ENCODE assay signal across 9 cellular contexts in genomic region chr14:23183479-23183878, GRCh38. TPM values are rescaled to one million over a fixed set of nuclear protein-coding genes. Genes with fewer than 3 reads are reported as not detected.
DNase-seq lines count a peak whose midpoint lies in the region; ATAC-seq and TF ChIP-seq lines count a peak whose summit lies in the region.
"Had no signal": no experiment of that assay in that cellular context is flagged by ENCODE, and none has a peak within 500 bp of the region (broad histone marks: within the 10 kb centered on the region; RNA-seq: fewer than 3 reads in every experiment).

TSS of gene SLC7A8 (minus strand) at chr14:23183660. CDS start at chr14:23182914, 746 bp downstream.

- peaks cover 29% of the 10 kb centered on the region for H3K27me3 Mint-ChIP-seq in activated CD4-positive, alpha-beta T cell treated with anti-CD3 and anti-CD28 coated beads, Interleukin-2, amount 10 ng/mL, durations not matched to agents 7 days and 5 days

- H3K27ac ChIP-seq in thyroid gland, result peak within 1 kb of the TSS; percentile 39 to 68 (median 44)

- DNase-seq in Right ventricle myocardium inferior (ENCODE audit: missing footprints) (no peak), cardiac septum (ENCODE audit: low spot score) (no peak), epithelial cell of esophagus (ENCODE audit: low read depth) (no peak), mucosa of gallbladder (ENCODE audit: low spot score) (peak; percentile 70), thyroid gland (peak; percentile 69 to 74), NCI-H1436 treated with DMSO at 0.1 percent for 48 hours (lab: John Stamatoyannopoulos, UW) (no peak)
- peak; percentile 17 for DNase-seq in activated CD4-positive, alpha-beta T cell treated with anti-CD3 and anti-CD28 coated beads, Interleukin-2, amount 10 ng/mL, durations not matched to agents 7 days and 5 days

- no peaks in the 10 kb centered on the region for H3K9me3 Mint-ChIP-seq in activated CD4-positive, alpha-beta T cell treated with anti-CD3 and anti-CD28 coated beads, Interleukin-2, amount 10 ng/mL, durations not matched to agents 7 days and 5 days

- peak; percentile 76 for ATAC-seq in Right ventricle myocardium inferior
- ATAC-seq in HG02678 (IDR thresholded peaks at IDR 0.05; ENCODE audit: unreplicated experiment), result no peak

- WGBS in thyroid gland, 2 donors, result 1 to 3% methylated on average over 17 of the region's 17 CpGs

- TF ChIP-seq CTCF in epithelial cell of esophagus (IDR thresholded peaks at IDR 0.05; ENCODE audit: insufficient read depth, low read depth, low read length, missing control alignments) (no peak), thyroid gland (IDR thresholded peaks at IDR 0.05) (no peak)

- no peaks in the 10 kb centered on the region for H3K36me3 ChIP-seq in thyroid gland

- H3K4me3 ChIP-seq in epithelial cell of esophagus (ENCODE audit: low read length) (peak within 1 kb of the TSS; percentile 57), thyroid gland (replicated peaks in 1 of 3) (peak within 1 kb of the TSS in 2 of 3 donors; percentile 24 to 32)

- CTCF ChIA-PET in activated CD4-positive, alpha-beta T cell treated with anti-CD3 and anti-CD28 coated beads, Interleukin-2, amount 10 ng/mL, durations not matched to agents 7 days and 5 days (lab: Charles Lee), result interaction anchor here (1.6 to 2.2 kb wide), 2 partner anchors 63 to 106 kb away, joined by 4 to 16 read pairs; no protein-coding TSS in a partner anchor

- intact Hi-C loops in Right ventricle myocardium inferior (cut with DNase I), result loop anchor here (1.0 to 2.0 kb wide), 2 partner anchors 29 to 62 kb away; no protein-coding TSS in a partner anchor
- intact Hi-C loops in cardiac septum (cut with DNase I), result no loop called here
- intact Hi-C loops in thyroid gland (cut with DNase I), result no loop called here

- no peaks in the 10 kb centered on the region for H3K27me3 ChIP-seq in thyroid gland

- POLR2A ChIA-PET in activated CD4-positive, alpha-beta T cell treated with anti-CD3 and anti-CD28 coated beads, Interleukin-2, amount 10 ng/mL, durations not matched to agents 7 days and 5 days (lab: Charles Lee), result no interaction called here

- peak in 1 of 2 donors; percentile 90 for TF ChIP-seq POLR2A in thyroid gland (IDR thresholded peaks at IDR 0.05)

- H3K4me1 Mint-ChIP-seq in activated CD4-positive, alpha-beta T cell treated with anti-CD3 and anti-CD28 coated beads, Interleukin-2, amount 10 ng/mL, durations not matched to agents 7 days and 5 days, result no peaks in the 10 kb centered on the region

- no peak within 1 kb of the TSS for H3K4me3 Mint-ChIP-seq in activated CD4-positive, alpha-beta T cell treated with anti-CD3 and anti-CD28 coated beads, Interleukin-2, amount 10 ng/mL, durations not matched to agents 7 days and 5 days

- H3K36me3 Mint-ChIP-seq in activated CD4-positive, alpha-beta T cell treated with anti-CD3 and anti-CD28 coated beads, Interleukin-2, amount 10 ng/mL, durations not matched to agents 7 days and 5 days (ENCODE audit: low read depth), result no peaks in the 10 kb centered on the region
- H3K36me3 Mint-ChIP-seq: brain had no signal

- no peaks in the 10 kb centered on the region for H3K9me3 ChIP-seq in thyroid gland

- peaks cover 9 to 26% of the 10 kb centered on the region in 2 donors for H3K4me1 ChIP-seq in thyroid gland

- H3K27ac Mint-ChIP-seq in activated CD4-positive, alpha-beta T cell treated with anti-CD3 and anti-CD28 coated beads, Interleukin-2, amount 10 ng/mL, durations not matched to agents 7 days and 5 days, result no peak within 1 kb of the TSS

RNA-seq across cellular contexts. Expression of gene SLC7A8, which starts in this region (rescaled TPM):
- total RNA-seq in Right ventricle myocardium inferior, result 11.5 TPM
- total RNA-seq in cardiac septum, result 4.4 TPM
- total RNA-seq in activated CD4-positive, alpha-beta T cell treated with anti-CD3 and anti-CD28 coated beads, Interleukin-2, amount 10 ng/mL, durations not matched to agents 7 days and 5 days, result under 1 TPM; 0.27 to 0.64 TPM
- 98.5 TPM for total RNA-seq in mucosa of gallbladder
- 10 to 100 TPM; 44.2 to 79.4 (median 53.1) TPM for total RNA-seq in thyroid gland

Comparison
In these comparisons a context has a peak if more than half of its experiments do, and no peak if none do; other contexts are left out.
1. Peak in DNase-seq in activated CD4-positive, alpha-beta T cell treated with anti-CD3 and anti-CD28 coated beads, Interleukin-2, amount 10 ng/mL, durations not matched to agents 7 days and 5 days; RNA of the gene not detected or under 1 TPM.
2. DNase-seq: peak in mucosa of gallbladder (single experiment) and thyroid gland (2 of 2); none in Right ventricle myocardium inferior (single experiment), cardiac septum (single experiment), epithelial cell of esophagus (single experiment) and NCI-H1436 treated with DMSO at 0.1 percent for 48 hours (single experiment).